In the genomic region with DNA sequence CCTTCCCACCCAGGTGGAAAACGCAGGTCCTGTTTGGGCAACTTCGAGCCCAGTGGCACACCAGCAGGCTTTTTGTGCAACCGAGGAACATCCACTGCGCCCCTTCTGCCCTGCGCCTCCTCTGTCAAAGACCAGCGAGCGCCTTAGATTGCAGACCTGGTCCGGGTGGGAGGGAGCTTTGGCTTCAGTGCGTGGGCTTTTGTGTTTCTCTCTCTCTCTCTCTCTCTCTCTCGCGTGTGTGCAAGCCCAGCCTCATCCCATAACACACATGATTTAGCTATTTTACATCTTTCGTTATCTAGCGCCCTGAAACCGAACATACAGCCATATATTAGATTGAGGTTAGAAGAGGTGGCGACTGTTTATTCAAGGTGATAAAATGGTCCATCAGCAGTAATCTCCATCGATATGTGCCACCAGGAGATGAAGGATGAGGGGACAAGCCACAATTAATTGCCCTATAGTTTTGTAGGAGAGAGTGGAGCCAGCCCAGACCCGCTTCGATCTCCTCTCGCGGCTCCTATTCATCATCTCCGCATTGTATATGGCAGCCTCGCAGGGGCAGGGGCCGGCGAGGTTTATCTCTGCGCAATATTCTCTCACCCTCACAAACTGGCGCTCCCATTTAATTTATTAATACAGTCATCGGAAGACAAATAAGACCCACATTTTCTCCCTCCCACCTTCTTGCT, we compare ENCODE assay signal across 17 cellular contexts. TPM values are rescaled to one million over a fixed set of nuclear protein-coding genes. Genes with fewer than 3 reads are reported as not detected.
A peak's percentile ranks its signal among the peaks of the same experiment; 100 is the strongest.
DNase-seq lines count a peak whose midpoint lies in the region; ATAC-seq and TF ChIP-seq lines count a peak whose summit lies in the region.
"Had no signal": no experiment of that assay in that cellular context is flagged by ENCODE, and none has a peak within 500 bp of the region (broad histone marks: within the 10 kb centered on the region; RNA-seq: fewer than 3 reads in every experiment).

No MANE protein-coding gene starts in this region.

- H3K36me3 Mint-ChIP-seq in glutamatergic neuron (ENCODE audit: unreplicated experiment) (peaks cover 4% of the 10 kb centered on the region), neural crest cell (ENCODE audit: low read depth) (no peaks in the 10 kb centered on the region), natural killer cell (peaks cover 8% of the 10 kb centered on the region)

- H3K27me3 Mint-ChIP-seq in glutamatergic neuron (ENCODE audit: unreplicated experiment) (peaks cover 30% of the 10 kb centered on the region), neural crest cell (ENCODE audit: low read depth) (peaks cover 96% of the 10 kb centered on the region), natural killer cell (ENCODE audit: low read depth in 2 of 2) (peaks cover 62 to 66% of the 10 kb centered on the region in 2 donors)

- H3K9me3 Mint-ChIP-seq in glutamatergic neuron (ENCODE audit: unreplicated experiment) (peaks cover 20% of the 10 kb centered on the region), neural crest cell (no peaks in the 10 kb centered on the region), natural killer cell (no peaks in the 10 kb centered on the region)
- H3K9me3 Mint-ChIP-seq: dendritic cell treated with granulocyte-macrophage colony-stimulating factor and Interleukin-4, amounts not matched to agents 40 ng/mL and 50 ng/mL, for 4 days had no signal

- peaks cover 100% of the 10 kb centered on the region for H3K27me3 ChIP-seq in cardiac muscle cell

- no peak for TF ChIP-seq CTCF in cardiac muscle cell (IDR thresholded peaks at IDR 0.05; ENCODE audit: low read depth, low read length)
- no peak for TF ChIP-seq CTCF in glutamatergic neuron (IDR thresholded peaks at IDR 0.05; ENCODE audit: partially characterized antibody, unreplicated experiment)
- TF ChIP-seq CTCF in neural crest cell (conservative IDR thresholded peaks at IDR 0.05), result no peak
- TF ChIP-seq CTCF in natural killer cell (IDR thresholded peaks at IDR 0.05), result no peak

- H3K9me3 ChIP-seq in cardiac muscle cell (ENCODE audit: low read depth), result no peaks in the 10 kb centered on the region
- H3K9me3 ChIP-seq: tibial nerve had no signal

- intact Hi-C loops in Right ventricle myocardium inferior (cut with DNase I), result no loop called here
- intact Hi-C loops in natural killer cell (cut with micrococcal nuclease), result no loop called here

- peak overlapping the region; percentile 33 for H3K4me3 ChIP-seq in cardiac muscle cell

- H3K4me3 Mint-ChIP-seq in glutamatergic neuron (ENCODE audit: unreplicated experiment) (peak overlapping the region; percentile 79), neural crest cell (peak overlapping the region; percentile 84), natural killer cell (no peak overlapping the region)
- H3K4me3 Mint-ChIP-seq: dendritic cell treated with granulocyte-macrophage colony-stimulating factor and Interleukin-4, amounts not matched to agents 40 ng/mL and 50 ng/mL, for 4 days; immature natural killer cell had no signal

- no peak for DNase-seq in cardiac muscle cell (ENCODE audit: low read depth in 1 of 2, low spot score in 1 of 2)
- DNase-seq in Right ventricle myocardium inferior (ENCODE audit: missing footprints), result no peak
- no peak for DNase-seq in glutamatergic neuron
- no peak for DNase-seq in neural crest cell (ENCODE audit: low read depth, low spot score)
- DNase-seq in stimulated activated CD4-positive, alpha-beta T cell treated with anti-CD3 and anti-CD28 coated beads, Interleukin-4, amount 100 ng/mL, for 24 hours, result no peak
- no peak for DNase-seq in H4 (ENCODE audit: low spot score)
- no peak for DNase-seq in natural killer cell
- DNase-seq: ACHN; activated CD4-positive, alpha-beta T cell treated with anti-CD3 and anti-CD28 coated beads, Interleukin-2, amount 50 U/mL, for 4 hours; amygdala; immature natural killer cell had no signal

- H3K27ac Mint-ChIP-seq in glutamatergic neuron (ENCODE audit: unreplicated experiment) (no peak overlapping the region), neural crest cell (ENCODE audit: unreplicated experiment) (no peak overlapping the region), natural killer cell (no peak overlapping the region)
- H3K27ac Mint-ChIP-seq: dendritic cell treated with granulocyte-macrophage colony-stimulating factor and Interleukin-4, amounts not matched to agents 40 ng/mL and 50 ng/mL, for 4 days; immature natural killer cell had no signal

- peaks cover 32% of the 10 kb centered on the region for H3K4me1 Mint-ChIP-seq in glutamatergic neuron (ENCODE audit: low read depth, unreplicated experiment)
- H3K4me1 Mint-ChIP-seq in neural crest cell, result peaks cover 20% of the 10 kb centered on the region
- H3K4me1 Mint-ChIP-seq in natural killer cell, result peaks cover 0 to 4% of the 10 kb centered on the region in 2 donors

- ATAC-seq in Right ventricle myocardium inferior (no peak), HG02571 (IDR thresholded peaks at IDR 0.05; ENCODE audit: unreplicated experiment) (no peak), natural killer cell (no peak)

- no peak overlapping the region for H3K27ac ChIP-seq in cardiac muscle cell
- H3K27ac ChIP-seq: tibial nerve had no signal

- no peaks in the 10 kb centered on the region for H3K36me3 ChIP-seq in cardiac muscle cell
- H3K36me3 ChIP-seq: tibial nerve had no signal

- peaks cover 20% of the 10 kb centered on the region for H3K4me1 ChIP-seq in cardiac muscle cell (ENCODE audit: low read depth)

RNA-seq across cellular contexts. Expression of gene PRDM6, which starts 5.3 kb away (rescaled TPM):
- total RNA-seq in cardiac muscle cell (1.1 and 2.4 TPM in 2 replicates), Right ventricle myocardium inferior (0.81 TPM), glutamatergic neuron (ENCODE audit: unreplicated experiment) (2.6 TPM), neural crest cell (0.07 and 0.37 TPM in 2 replicates), natural killer cell (not detected)
- 1.0 TPM in 2 replicates for polyA plus RNA-seq in cardiac muscle cell
- 0.04 TPM in 1 of 2 replicates, not detected in the other for total RNA-seq in H4 (2014; rRNA removed; shearing (Covaris generic))
- total RNA-seq: G401; T-helper 2 cell treated with Interferon-gamma antibody and Interleukin-4, amounts not matched to agents 100 ng/mL and 5 ng/mL, for 36 hours had no signal
- polyA plus RNA-seq: immature natural killer cell had no signal

RNA-seq across cellular contexts. Expression of gene PPIC, which starts 57.8 kb away (rescaled TPM):
- total RNA-seq in cardiac muscle cell, result 110 and 118 TPM in 2 replicates
- 276 and 293 TPM in 2 replicates for polyA plus RNA-seq in cardiac muscle cell
- total RNA-seq in Right ventricle myocardium inferior, result 46.0 TPM
- total RNA-seq in glutamatergic neuron (ENCODE audit: unreplicated experiment), result 5.7 TPM
- 0.93 and 1.7 TPM in 2 replicates for total RNA-seq in neural crest cell
- total RNA-seq in H4 (2014; rRNA removed; shearing (Covaris generic)), result 78.4 and 84.2 TPM in 2 replicates
- total RNA-seq in natural killer cell, result not detected
- total RNA-seq: mononuclear cell; T-helper 2 cell treated with Interferon-gamma antibody and Interleukin-4, amounts not matched to agents 100 ng/mL and 5 ng/mL, for 36 hours had no signal
- polyA plus RNA-seq: immature natural killer cell had no signal
